Comparison of ENCODE assay signal across 26 cellular contexts in the genomic region with DNA sequence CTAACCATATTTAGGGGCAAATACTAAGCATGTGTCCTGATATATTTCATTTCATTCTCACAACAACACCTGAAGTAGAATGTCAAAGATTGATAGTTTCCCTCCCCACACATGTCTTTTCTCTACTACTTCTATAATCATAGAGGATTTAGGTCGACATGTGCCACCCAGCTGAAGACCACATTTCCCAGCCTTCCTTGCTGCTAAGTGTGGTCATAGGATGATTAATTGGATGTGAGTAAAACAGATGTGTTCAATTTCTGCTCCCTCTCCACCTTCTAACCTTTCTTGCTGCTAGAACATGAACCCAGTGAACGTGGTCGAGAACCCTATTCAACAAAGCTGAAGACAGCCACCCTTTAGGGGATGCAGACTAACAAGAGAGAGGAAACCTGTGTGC. TPM values are rescaled to one million over a fixed set of nuclear protein-coding genes. Genes with fewer than 3 reads are reported as not detected.
"Had no signal": no experiment of that assay in that cellular context is flagged by ENCODE, and none has a peak within 500 bp of the region (broad histone marks: within the 10 kb centered on the region; RNA-seq: fewer than 3 reads in every experiment).

No MANE protein-coding gene starts in this region.

- FAIRE-seq: pancreas, small intestine, urothelium cell line had no signal

- H3K27me3 ChIP-seq: pancreas, right lobe of liver, sigmoid colon, stomach, thyroid gland, tibial nerve, upper lobe of left lung, vagina had no signal

- DNase-seq: natural killer cell; nucleus accumbens; pancreas; posterior cingulate gyrus; psoas muscle; right cardiac atrium; right lobe of liver; sigmoid colon; small intestine; stimulated activated CD4-positive, alpha-beta T cell treated with anti-CD3 and anti-CD28 coated beads, Interleukin-15, amount 100 ng/mL, for 24 hours; stimulated activated CD4-positive, alpha-beta T cell treated with anti-CD3 and anti-CD28 coated beads, Interleukin-2, amount 100 ng/mL, for 24 hours; stimulated activated CD4-positive, alpha-beta T cell treated with anti-CD3 and anti-CD28 coated beads, Interleukin-2, amount 100 ng/mL, for 48 hours; stimulated activated CD4-positive, alpha-beta T cell treated with anti-CD3 and anti-CD28 coated beads, Interleukin-4, amount 100 ng/mL, for 24 hours; stimulated activated naive B cell treated with anti-CD40 and anti-IgM and Interleukin-4, amounts not matched to agents 10 μg/mL and 1 μg/mL and 100 μg/mL, for 72 hours; stimulated activated naive CD4-positive, alpha-beta T cell treated with Interleukin-2 at 50 U/mL for 16 hours; stomach; thyroid gland; trophoblast cell; upper lobe of left lung had no signal

- H3K4me3 ChIP-seq: pancreas, psoas muscle, right lobe of liver, sigmoid colon, stomach, thoracic aorta, thyroid gland, tibial nerve, upper lobe of left lung, vagina had no signal

- H3K4me1 ChIP-seq: pancreas, psoas muscle, right lobe of liver, sigmoid colon, stomach, thyroid gland, tibial nerve, upper lobe of left lung, vagina had no signal

- H3K27ac ChIP-seq: neutrophil, pancreas, psoas muscle, right lobe of liver, sigmoid colon, stomach, thoracic aorta, thyroid gland, tibial nerve, upper lobe of left lung, vagina had no signal

- H3K9me3 ChIP-seq: neutrophil, pancreas, psoas muscle, right lobe of liver, sigmoid colon, stomach, thoracic aorta, thyroid gland, tibial nerve, upper lobe of left lung, vagina had no signal

- ATAC-seq: natural killer cell; pancreas; psoas muscle; right cardiac atrium; right lobe of liver; stimulated activated effector memory CD8-positive, alpha-beta T cell treated with anti-CD3 and anti-CD28 coated beads, Interleukin-12 subunit alpha, Interleukin-12 subunit beta, amount 100 ng/mL, for 72 hours; stimulated activated naive B cell treated with anti-CD40 and anti-IgM and Interleukin-4, amounts not matched to agents 10 μg/mL and 1 μg/mL and 100 μg/mL, for 72 hours had no signal

- H3K36me3 ChIP-seq: neutrophil, pancreas, right lobe of liver, sigmoid colon, stomach, thoracic aorta, thyroid gland, tibial nerve, upper lobe of left lung, vagina had no signal

RNA-seq across cellular contexts. Expression of a gene that starts 18.8 kb away (rescaled TPM):
- total RNA-seq: neural crest cell had no signal
